20 cellular contexts compared by ENCODE assay signal in the genomic region with DNA sequence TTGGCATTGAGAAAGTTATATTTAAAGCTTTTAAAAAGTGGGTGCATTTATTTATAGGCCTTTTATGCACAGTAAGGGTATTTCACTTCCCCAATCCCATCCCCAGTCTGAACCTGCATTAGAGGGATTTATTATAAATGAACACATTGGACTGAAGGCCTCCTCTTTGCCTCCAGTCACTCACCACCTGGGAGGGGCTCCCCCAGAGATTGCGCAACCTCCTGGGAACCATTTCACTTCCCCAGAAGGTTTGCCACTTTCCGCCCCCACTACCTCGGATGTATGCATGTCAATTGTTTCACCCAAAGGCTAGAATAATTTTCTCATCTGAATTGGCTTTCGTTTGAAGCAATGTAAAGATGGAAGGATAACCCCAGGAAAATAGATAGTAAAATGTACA. TPM values are rescaled to one million over a fixed set of nuclear protein-coding genes. Genes with fewer than 3 reads are reported as not detected.
DNase-seq lines count a peak whose midpoint lies in the region; ATAC-seq and FAIRE-seq lines count a peak whose summit lies in the region.
"Had no signal": no experiment of that assay in that cellular context is flagged by ENCODE, and none has a peak within 500 bp of the region (broad histone marks: within the 10 kb centered on the region; RNA-seq: fewer than 3 reads in every experiment).

No MANE protein-coding gene starts in this region.

- no peaks in the 10 kb centered on the region for H3K36me3 Mint-ChIP-seq in CD8-positive, alpha-beta memory T cell

- H3K27me3 Mint-ChIP-seq in CD8-positive, alpha-beta memory T cell = no peaks in the 10 kb centered on the region
- H3K27me3 Mint-ChIP-seq: stimulated activated naive CD8-positive, alpha-beta T cell treated with anti-CD3 and anti-CD28 coated beads, Interleukin-15, amount 100 ng/mL, for 72 hours had no signal

- H3K4me3 Mint-ChIP-seq in CD8-positive, alpha-beta memory T cell = no peak overlapping the region
- H3K4me3 Mint-ChIP-seq: HFFc6; nephron; stimulated activated naive CD8-positive, alpha-beta T cell treated with anti-CD3 and anti-CD28 coated beads, Interleukin-15, amount 100 ng/mL, for 72 hours had no signal

- H3K9me3 Mint-ChIP-seq in CD8-positive, alpha-beta memory T cell = peaks cover 0 to 2% (median 0%) of the 10 kb centered on the region in 5 donors
- H3K9me3 Mint-ChIP-seq: HFFc6 had no signal

- ATAC-seq in GM21528 (IDR thresholded peaks at IDR 0.05; ENCODE audit: low FRiP score, unreplicated experiment) (peak; percentile 68), HG03135 (IDR thresholded peaks at IDR 0.05; ENCODE audit: unreplicated experiment) (peak; percentile 86)
- ATAC-seq: heart right ventricle; stimulated activated naive CD8-positive, alpha-beta T cell treated with anti-CD3 and anti-CD28 coated beads, Interleukin-15, amount 100 ng/mL, for 72 hours had no signal

- no peak overlapping the region for H3K27ac ChIP-seq in CD8-positive, alpha-beta memory T cell (ENCODE audit: low read depth, low read length)
- H3K27ac ChIP-seq: heart right ventricle, left ventricle myocardium inferior, right atrium auricular region had no signal

- H3K36me3 ChIP-seq in CD8-positive, alpha-beta memory T cell (ENCODE audit: insufficient read depth, low read length) = no peaks in the 10 kb centered on the region
- H3K36me3 ChIP-seq: heart right ventricle, left ventricle myocardium inferior, right atrium auricular region had no signal

- H3K4me1 ChIP-seq in CD8-positive, alpha-beta memory T cell (ENCODE audit: insufficient read depth, low read length) = no peaks in the 10 kb centered on the region

- no peaks in the 10 kb centered on the region for H3K27me3 ChIP-seq in CD8-positive, alpha-beta memory T cell (ENCODE audit: insufficient read depth, low read length, poor library complexity, severe bottlenecking)
- H3K27me3 ChIP-seq: heart right ventricle, right atrium auricular region had no signal

- H3K4me1 Mint-ChIP-seq in CD8-positive, alpha-beta memory T cell = no peaks in the 10 kb centered on the region
- H3K4me1 Mint-ChIP-seq: nephron; stimulated activated naive CD8-positive, alpha-beta T cell treated with anti-CD3 and anti-CD28 coated beads, Interleukin-15, amount 100 ng/mL, for 72 hours had no signal

- CTCF ChIA-PET in CD8-positive, alpha-beta memory T cell (lab: Charles Lee) = no interaction called here

- no peak for DNase-seq in GM18507 (ENCODE audit: extremely low spot score, insufficient read length, low read depth)
- DNase-seq in RPMI8226 = peak; percentile 75
- DNase-seq in NCI-H524 (lab: John Stamatoyannopoulos, UW) = no peak
- no peak for DNase-seq in anterior cingulate cortex (lab: John Stamatoyannopoulos, UW)
- DNase-seq in CD8-positive, alpha-beta memory T cell = no peak
- no peak for DNase-seq in medulla oblongata (ENCODE audit: extremely low spot score)
- DNase-seq: activated naive CD4-positive, alpha-beta T cell treated with Interleukin-2 at 50 U/mL for 16 hours; heart right ventricle; HFFc6; left ventricle myocardium inferior; NCI-H1105 treated with DMSO at 0.1 percent for 48 hours; NCI-H446 treated with DMSO at 0.1 percent for 48 hours; Right ventricle myocardium superior; stimulated activated naive CD8-positive, alpha-beta T cell treated with anti-CD3 and anti-CD28 coated beads, Interleukin-15, amount 100 ng/mL, for 72 hours had no signal

- no peaks in the 10 kb centered on the region for H3K9me3 ChIP-seq in CD8-positive, alpha-beta memory T cell (ENCODE audit: low read length)
- H3K9me3 ChIP-seq: heart right ventricle, right atrium auricular region had no signal

- POLR2A ChIA-PET in CD8-positive, alpha-beta memory T cell (lab: Charles Lee) = no interaction called here

- H3K27ac Mint-ChIP-seq in CD8-positive, alpha-beta memory T cell = no peak overlapping the region
- H3K27ac Mint-ChIP-seq: HFFc6; nephron; stimulated activated naive CD8-positive, alpha-beta T cell treated with anti-CD3 and anti-CD28 coated beads, Interleukin-15, amount 100 ng/mL, for 72 hours had no signal

- peak; percentile 59 for FAIRE-seq in GM18507 (lab: Jason Lieb, UNC)
- FAIRE-seq: endometrium had no signal

- H3K4me3 ChIP-seq in CD8-positive, alpha-beta memory T cell (ENCODE audit: low read length) = no peak overlapping the region
- H3K4me3 ChIP-seq: heart right ventricle, left ventricle myocardium inferior, right atrium auricular region had no signal

RNA-seq across cellular contexts. Expression of gene VCAN, which starts 29.8 kb away (rescaled TPM):
- total RNA-seq in CD8-positive, alpha-beta memory T cell = under 1 TPM; 0.24 to 0.33 TPM
- not detected for polyA plus RNA-seq in CD8-positive, alpha-beta memory T cell
- total RNA-seq: HT-29 had no signal
